ENCODE assay signal across 2 cellular contexts in the genomic region with DNA sequence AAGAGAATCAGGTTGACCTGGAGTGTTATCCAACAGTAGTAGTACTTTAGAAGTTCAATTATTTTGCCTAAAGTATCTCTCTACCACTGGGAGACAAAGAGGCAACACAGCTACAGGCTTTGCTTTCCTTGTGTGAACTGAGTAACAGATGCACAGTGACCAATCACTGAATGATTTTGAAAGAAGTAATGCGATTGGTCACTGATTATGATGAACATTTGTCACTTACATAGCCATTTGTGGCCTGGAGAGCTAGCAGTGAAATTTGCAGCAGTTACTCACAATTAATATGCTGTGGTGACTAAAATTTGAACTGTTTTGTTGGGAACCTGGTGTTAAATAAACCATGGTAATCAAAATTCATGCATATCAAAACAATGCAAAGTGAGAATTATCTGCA.
TF ChIP-seq lines count a peak whose summit lies in the region.

No MANE protein-coding gene starts in this region.

TF ChIP-seq in SK-N-SH, 30 proteins besides CTCF, POLR2A, EP300 and RAD21 (continued from another document):
- TF ChIP-seq TAF1 (IDR thresholded peaks at IDR 0.05; ENCODE audit: borderline replicate concordance, low read depth, low read length) = peak; percentile 48; the same call in 1 of the 2 replicates

TF ChIP-seq in SK-N-SH treated with all-trans-retinoic acid at 6 μM for 48 hours, 23 proteins besides CTCF, POLR2A, EP300 and RAD21 (continued from another document):
- TF ChIP-seq PATZ1 (CRISPR knock-in tag; IDR thresholded peaks at IDR 0.05; ENCODE audit: borderline replicate concordance) = no peak
- TF ChIP-seq, protein P1, sequence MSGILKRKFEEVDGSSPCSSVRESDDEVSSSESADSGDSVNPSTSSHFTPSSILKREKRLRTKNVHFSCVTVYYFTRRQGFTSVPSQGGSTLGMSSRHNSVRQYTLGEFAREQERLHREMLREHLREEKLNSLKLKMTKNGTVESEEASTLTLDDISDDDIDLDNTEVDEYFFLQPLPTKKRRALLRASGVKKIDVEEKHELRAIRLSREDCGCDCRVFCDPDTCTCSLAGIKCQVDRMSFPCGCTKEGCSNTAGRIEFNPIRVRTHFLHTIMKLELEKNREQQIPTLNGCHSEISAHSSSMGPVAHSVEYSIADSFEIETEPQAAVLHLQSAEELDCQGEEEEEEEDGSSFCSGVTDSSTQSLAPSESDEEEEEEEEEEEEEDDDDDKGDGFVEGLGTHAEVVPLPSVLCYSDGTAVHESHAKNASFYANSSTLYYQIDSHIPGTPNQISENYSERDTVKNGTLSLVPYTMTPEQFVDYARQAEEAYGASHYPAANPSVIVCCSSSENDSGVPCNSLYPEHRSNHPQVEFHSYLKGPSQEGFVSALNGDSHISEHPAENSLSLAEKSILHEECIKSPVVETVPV (CRISPR knock-in tag; IDR thresholded peaks at IDR 0.05) = no peak
